In genomic region chr11:68839054-68839865, GRCh38 we compare ENCODE assay signal across 8 cellular contexts. TPM values are rescaled to one million over a fixed set of nuclear protein-coding genes. Genes with fewer than 3 reads are reported as not detected.
DNase-seq lines count a peak whose midpoint lies in the region; ATAC-seq and TF ChIP-seq lines count a peak whose summit lies in the region.

No MANE protein-coding gene starts in this region.

- TF ChIP-seq POLR2A in adrenal gland (IDR thresholded peaks at IDR 0.05) (peak in 1 of 2 donors; percentile 80), transverse colon (IDR thresholded peaks at IDR 0.05) (peak; percentile 87)

- DNase-seq in EH (ENCODE audit: low read depth): peak; percentile 97
- peak; percentile 91 to 98 for DNase-seq in HAP-1 (ENCODE audit: low spot score in 2 of 2)
- DNase-seq in NCI-H1417 (lab: John Stamatoyannopoulos, UW): peak; percentile 92 to 98 (median 96)
- peak; percentile 92 for DNase-seq in T follicular helper cell (ENCODE audit: low read depth)
- DNase-seq in adrenal gland: peak; percentile 96 to 98 (median 97)
- DNase-seq in heart right ventricle: peak; percentile 93 to 97
- peak; percentile 80 for DNase-seq in pons (ENCODE audit: low spot score)
- peak; percentile 98 for DNase-seq in transverse colon

- H3K9me3 ChIP-seq in HAP-1 (no peaks in the 10 kb centered on the region), adrenal gland (replicated peaks in 1 of 3) (no peaks in the 10 kb centered on the region), heart right ventricle (no peaks in the 10 kb centered on the region), transverse colon (no peaks in the 10 kb centered on the region)

- ATAC-seq in heart right ventricle: peak; percentile 77 to 92 (median 88)

- peak overlapping the region; percentile 70 for H3K4me3 ChIP-seq in HAP-1
- peak overlapping the region in 2 of 4 donors; percentile 16 to 95 for H3K4me3 ChIP-seq in adrenal gland
- H3K4me3 ChIP-seq in heart right ventricle: peak overlapping the region in 9 of 10 donors; percentile 74 to 98 (median 91)
- peak overlapping the region; percentile 23 to 91 (median 62) for H3K4me3 ChIP-seq in transverse colon

- H3K36me3 ChIP-seq in HAP-1 (replicated peaks) (peaks cover 2% of the 10 kb centered on the region; the same call in 1 of the 2 replicates), adrenal gland (replicated peaks in 1 of 2) (no peaks in the 10 kb centered on the region), heart right ventricle (peaks cover 0 to 13% (median 0%) of the 10 kb centered on the region in 9 donors), transverse colon (no peaks in the 10 kb centered on the region)

- 0 to 1% (median 0%) methylated on average over 4 to 61 of the region's 61 CpGs for WGBS in adrenal gland, 4 donors
- 0% methylated on average over 61 of the region's 61 CpGs for WGBS in heart right ventricle, 2 donors
- 0 to 1% methylated on average over 4 to 46 of the region's 61 CpGs for WGBS in transverse colon (ENCODE audit: low coverage in 1 of 2), 2 donors

- peak; percentile 78 for TF ChIP-seq EP300 in transverse colon (IDR thresholded peaks at IDR 0.05; ENCODE audit: low read depth)

- in situ Hi-C loops in HAP-1 (cut with MboI; ENCODE audit: low sequenced_read_pairs): no loop called here
- in situ Hi-C loops in transverse colon (cut with MboI; ENCODE audit: low pct_ligation_motif_present in 1 of 4, low pct_unique_long_range_greater_than_20kb in 1 of 4, low sequenced_read_pairs in 3 of 4): no loop called here

- H3K27me3 ChIP-seq in HAP-1 (ENCODE audit: low read depth) (no peaks in the 10 kb centered on the region), adrenal gland (no peaks in the 10 kb centered on the region), heart right ventricle (no peaks in the 10 kb centered on the region), transverse colon (no peaks in the 10 kb centered on the region)

- intact Hi-C loops in adrenal gland (cut with DNase I): no loop called here
- intact Hi-C loops in heart right ventricle (cut with DNase I): loop anchor here in 2 of 10 donors (1.0 to 5.0 kb wide), 4 partner anchors 29 to 377 kb away; partner anchors contain the start of gene PPP6R3 (in 1 of the 2)
- intact Hi-C loops in transverse colon (cut with DNase I; ENCODE audit: low total_unique reads): loop anchor here (2.0 kb wide), 1 partner anchor 18 kb away; no protein-coding TSS in a partner anchor

- H3K4me1 ChIP-seq in HAP-1 (peaks cover 30% of the 10 kb centered on the region), adrenal gland (replicated peaks in 1 of 2) (peaks cover 60 to 66% of the 10 kb centered on the region in 2 donors), heart right ventricle (peaks cover 21 to 84% (median 74%) of the 10 kb centered on the region in 9 donors), transverse colon (peaks cover 49 to 83% (median 78%) of the 10 kb centered on the region in 4 donors)

- H3K27ac ChIP-seq in adrenal gland: peak overlapping the region; percentile 82 to 98 (median 96)
- peak overlapping the region; percentile 85 to 99 (median 90) for H3K27ac ChIP-seq in heart right ventricle
- peak overlapping the region; percentile 89 to 99 (median 99) for H3K27ac ChIP-seq in transverse colon

- TF ChIP-seq CTCF in adrenal gland (IDR thresholded peaks at IDR 0.05): peak in 2 of 6 experiments; percentile 0 to 10
- TF ChIP-seq CTCF in heart right ventricle (IDR thresholded peaks at IDR 0.05): no peak
- peak in 1 of 5 experiments; percentile 30 for TF ChIP-seq CTCF in transverse colon (IDR thresholded peaks at IDR 0.05)

RNA-seq across cellular contexts. Expression of gene CPT1A, which starts 2.5 kb away (rescaled TPM):
- total RNA-seq in adrenal gland (100 to 1,000 TPM in 1 of 8 donors, 10 to 100 TPM in 7; 61.9 to 140 (median 69.6) TPM), heart right ventricle (10 to 100 TPM; 28.8 to 84.4 (median 48.3) TPM), transverse colon (100 to 1,000 TPM in 3 of 4 donors, 10 to 100 TPM in 1; 98.9 to 263 (median 177) TPM)
- polyA plus RNA-seq in adrenal gland (10 to 100 TPM; 15.2 to 66.1 (median 22.3) TPM), heart right ventricle (10 to 100 TPM; 18.8 to 22.8 TPM)
